ENCODE assay signal across 1 cellular context in the genomic region with DNA sequence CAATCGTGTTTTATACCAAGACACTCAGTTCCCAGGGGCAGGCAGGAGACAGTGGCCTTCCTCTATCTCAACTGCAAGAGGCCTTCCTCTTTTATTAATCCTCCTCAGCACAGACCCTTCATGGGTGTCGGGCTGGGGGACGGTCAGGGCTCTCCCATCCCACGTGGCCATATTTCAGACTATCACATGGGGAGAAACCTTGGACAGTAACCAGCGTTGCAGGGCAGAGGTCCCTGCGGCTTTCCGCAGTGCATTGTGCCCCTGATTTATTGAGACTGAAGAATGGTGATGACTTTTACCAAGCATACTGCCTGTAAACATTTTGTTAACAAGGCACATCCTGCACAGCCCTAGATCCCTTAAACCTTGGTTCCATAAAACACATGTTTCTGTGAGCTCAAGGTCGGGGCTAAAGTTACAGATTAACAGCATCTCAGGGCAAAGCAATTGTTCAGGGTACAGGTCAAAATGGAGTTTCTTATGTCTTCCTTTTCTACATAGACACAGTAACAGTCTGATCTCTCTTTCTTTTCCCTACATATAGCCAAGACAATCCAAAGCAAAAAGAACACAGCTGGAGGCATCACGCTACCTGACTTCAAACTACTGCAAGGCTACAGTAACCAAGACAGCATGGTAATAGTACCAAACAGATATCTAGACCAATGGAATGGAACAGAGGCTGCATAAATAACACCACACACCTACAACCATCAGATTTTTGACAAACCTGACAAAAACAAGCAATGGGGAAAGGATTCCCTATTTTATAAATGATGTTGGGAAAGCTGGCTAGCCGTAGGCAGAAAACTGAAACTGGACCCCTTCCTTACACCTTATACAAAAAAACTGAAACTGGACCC.
TF ChIP-seq lines count a peak whose summit lies in the region.
"Not testable (repeated sequence)": the region's sequence is repeated elsewhere in the genome, so short reads cannot be mapped to it uniquely, and the experiment has no call there.

No MANE protein-coding gene starts in this region.

TF ChIP-seq in HepG2, 621 proteins besides CTCF, POLR2A, EP300 and RAD21 (continued from another document and continues in another):
- TF ChIP-seq, protein P1, sequence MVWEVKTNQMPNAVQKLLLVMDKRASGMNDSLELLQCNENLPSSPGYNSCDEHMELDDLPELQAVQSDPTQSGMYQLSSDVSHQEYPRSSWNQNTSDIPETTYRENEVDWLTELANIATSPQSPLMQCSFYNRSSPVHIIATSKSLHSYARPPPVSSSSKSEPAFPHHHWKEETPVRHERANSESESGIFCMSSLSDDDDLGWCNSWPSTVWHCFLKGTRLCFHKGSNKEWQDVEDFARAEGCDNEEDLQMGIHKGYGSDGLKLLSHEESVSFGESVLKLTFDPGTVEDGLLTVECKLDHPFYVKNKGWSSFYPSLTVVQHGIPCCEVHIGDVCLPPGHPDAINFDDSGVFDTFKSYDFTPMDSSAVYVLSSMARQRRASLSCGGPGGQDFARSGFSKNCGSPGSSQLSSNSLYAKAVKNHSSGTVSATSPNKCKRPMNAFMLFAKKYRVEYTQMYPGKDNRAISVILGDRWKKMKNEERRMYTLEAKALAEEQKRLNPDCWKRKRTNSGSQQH (CRISPR knock-in tag; IDR thresholded peaks at IDR 0.05; ENCODE audit: low read depth): peak; percentile 57; the same call in 1 of the 2 replicates
- 0 out of 2 replicates have a peak, but pooled peaks have one; percentile 50 for TF ChIP-seq TP53 (CRISPR knock-in tag; conservative IDR thresholded peaks at IDR 0.05)
- TF ChIP-seq YY1 (IDR thresholded peaks at IDR 0.05; ENCODE audit: insufficient read depth, insufficient replicate concordance, low read depth, low read length): peak; percentile 11
- TF ChIP-seq, protein P2, sequence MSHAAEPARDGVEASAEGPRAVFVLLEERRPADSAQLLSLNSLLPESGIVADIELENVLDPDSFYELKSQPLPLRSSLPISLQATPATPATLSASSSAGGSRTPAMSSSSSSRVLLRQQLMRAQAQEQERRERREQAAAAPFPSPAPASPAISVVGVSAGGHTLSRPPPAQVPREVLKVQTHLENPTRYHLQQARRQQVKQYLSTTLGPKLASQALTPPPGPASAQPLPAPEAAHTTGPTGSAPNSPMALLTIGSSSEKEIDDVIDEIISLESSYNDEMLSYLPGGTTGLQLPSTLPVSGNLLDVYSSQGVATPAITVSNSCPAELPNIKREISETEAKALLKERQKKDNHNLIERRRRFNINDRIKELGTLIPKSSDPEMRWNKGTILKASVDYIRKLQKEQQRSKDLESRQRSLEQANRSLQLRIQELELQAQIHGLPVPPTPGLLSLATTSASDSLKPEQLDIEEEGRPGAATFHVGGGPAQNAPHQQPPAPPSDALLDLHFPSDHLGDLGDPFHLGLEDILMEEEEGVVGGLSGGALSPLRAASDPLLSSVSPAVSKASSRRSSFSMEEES (CRISPR knock-in tag; IDR thresholded peaks at IDR 0.05): peak; percentile 56
- not testable (repeated sequence) for TF ChIP-seq GABPA (IDR thresholded peaks at IDR 0.05; ENCODE audit: low read depth, low read length)
- TF ChIP-seq GABPA (CRISPR knock-in tag; IDR thresholded peaks at IDR 0.05; ENCODE audit: low read depth): peak; percentile 46
- TF ChIP-seq, protein P3, sequence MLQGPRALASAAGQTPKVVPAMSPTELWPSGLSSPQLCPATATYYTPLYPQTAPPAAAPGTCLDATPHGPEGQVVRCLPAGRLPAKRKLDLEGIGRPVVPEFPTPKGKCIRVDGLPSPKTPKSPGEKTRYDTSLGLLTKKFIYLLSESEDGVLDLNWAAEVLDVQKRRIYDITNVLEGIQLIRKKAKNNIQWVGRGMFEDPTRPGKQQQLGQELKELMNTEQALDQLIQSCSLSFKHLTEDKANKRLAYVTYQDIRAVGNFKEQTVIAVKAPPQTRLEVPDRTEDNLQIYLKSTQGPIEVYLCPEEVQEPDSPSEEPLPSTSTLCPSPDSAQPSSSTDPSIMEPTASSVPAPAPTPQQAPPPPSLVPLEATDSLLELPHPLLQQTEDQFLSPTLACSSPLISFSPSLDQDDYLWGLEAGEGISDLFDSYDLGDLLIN (CRISPR knock-in tag; IDR thresholded peaks at IDR 0.05; ENCODE audit: borderline replicate concordance): 0 out of 2 replicates have a peak, but pooled peaks have one; percentile 21
- TF ChIP-seq HMG20A (CRISPR knock-in tag; IDR thresholded peaks at IDR 0.05; ENCODE audit: borderline replicate concordance): peak; percentile 67; the same call in 1 of the 2 replicates
- peak; percentile 67 for TF ChIP-seq PHF5A (CRISPR knock-in tag; IDR thresholded peaks at IDR 0.05; ENCODE audit: low read depth, unreplicated experiment)
- peak; percentile 26; the same call in 1 of the 2 replicates for TF ChIP-seq ZNF790 (CRISPR knock-in tag; IDR thresholded peaks at IDR 0.05; ENCODE audit: borderline replicate concordance)
- peak; percentile 40; the same call in 1 of the 2 replicates for TF ChIP-seq ESRRA (CRISPR knock-in tag; IDR thresholded peaks at IDR 0.05; ENCODE audit: low read depth)
- peak; percentile 31; the same call in 1 of the 2 replicates for TF ChIP-seq HOXD1 (CRISPR knock-in tag; IDR thresholded peaks at IDR 0.05)
- peak; percentile 90 for TF ChIP-seq RXRB (CRISPR knock-in tag; IDR thresholded peaks at IDR 0.05; ENCODE audit: borderline replicate concordance)
- TF ChIP-seq ZNF431 (CRISPR knock-in tag; IDR thresholded peaks at IDR 0.05; ENCODE audit: borderline replicate concordance, low read depth): peak; percentile 24
- TF ChIP-seq, protein P4, sequence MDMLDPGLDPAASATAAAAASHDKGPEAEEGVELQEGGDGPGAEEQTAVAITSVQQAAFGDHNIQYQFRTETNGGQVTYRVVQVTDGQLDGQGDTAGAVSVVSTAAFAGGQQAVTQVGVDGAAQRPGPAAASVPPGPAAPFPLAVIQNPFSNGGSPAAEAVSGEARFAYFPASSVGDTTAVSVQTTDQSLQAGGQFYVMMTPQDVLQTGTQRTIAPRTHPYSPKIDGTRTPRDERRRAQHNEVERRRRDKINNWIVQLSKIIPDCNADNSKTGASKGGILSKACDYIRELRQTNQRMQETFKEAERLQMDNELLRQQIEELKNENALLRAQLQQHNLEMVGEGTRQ (IDR thresholded peaks at IDR 0.05; ENCODE audit: low read depth, low read length): 0 out of 2 replicates have a peak, but pooled peaks have one; percentile 30
- TF ChIP-seq, protein P4 (CRISPR knock-in tag; IDR thresholded peaks at IDR 0.05; ENCODE audit: borderline replicate concordance): not testable (repeated sequence)
- TF ChIP-seq ZBTB7B (CRISPR knock-in tag; IDR thresholded peaks at IDR 0.05): 0 out of 2 replicates have a peak, but pooled peaks have one; percentile 37
- TF ChIP-seq, protein P5, sequence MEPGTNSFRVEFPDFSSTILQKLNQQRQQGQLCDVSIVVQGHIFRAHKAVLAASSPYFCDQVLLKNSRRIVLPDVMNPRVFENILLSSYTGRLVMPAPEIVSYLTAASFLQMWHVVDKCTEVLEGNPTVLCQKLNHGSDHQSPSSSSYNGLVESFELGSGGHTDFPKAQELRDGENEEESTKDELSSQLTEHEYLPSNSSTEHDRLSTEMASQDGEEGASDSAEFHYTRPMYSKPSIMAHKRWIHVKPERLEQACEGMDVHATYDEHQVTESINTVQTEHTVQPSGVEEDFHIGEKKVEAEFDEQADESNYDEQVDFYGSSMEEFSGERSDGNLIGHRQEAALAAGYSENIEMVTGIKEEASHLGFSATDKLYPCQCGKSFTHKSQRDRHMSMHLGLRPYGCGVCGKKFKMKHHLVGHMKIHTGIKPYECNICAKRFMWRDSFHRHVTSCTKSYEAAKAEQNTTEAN (CRISPR knock-in tag; conservative IDR thresholded peaks at IDR 0.05): peak; percentile 54; the same call in 1 of the 2 replicates
- peak; percentile 62; the same call in 1 of the 2 replicates for TF ChIP-seq ZNF605 (CRISPR knock-in tag; IDR thresholded peaks at IDR 0.05)
- TF ChIP-seq, protein P6, sequence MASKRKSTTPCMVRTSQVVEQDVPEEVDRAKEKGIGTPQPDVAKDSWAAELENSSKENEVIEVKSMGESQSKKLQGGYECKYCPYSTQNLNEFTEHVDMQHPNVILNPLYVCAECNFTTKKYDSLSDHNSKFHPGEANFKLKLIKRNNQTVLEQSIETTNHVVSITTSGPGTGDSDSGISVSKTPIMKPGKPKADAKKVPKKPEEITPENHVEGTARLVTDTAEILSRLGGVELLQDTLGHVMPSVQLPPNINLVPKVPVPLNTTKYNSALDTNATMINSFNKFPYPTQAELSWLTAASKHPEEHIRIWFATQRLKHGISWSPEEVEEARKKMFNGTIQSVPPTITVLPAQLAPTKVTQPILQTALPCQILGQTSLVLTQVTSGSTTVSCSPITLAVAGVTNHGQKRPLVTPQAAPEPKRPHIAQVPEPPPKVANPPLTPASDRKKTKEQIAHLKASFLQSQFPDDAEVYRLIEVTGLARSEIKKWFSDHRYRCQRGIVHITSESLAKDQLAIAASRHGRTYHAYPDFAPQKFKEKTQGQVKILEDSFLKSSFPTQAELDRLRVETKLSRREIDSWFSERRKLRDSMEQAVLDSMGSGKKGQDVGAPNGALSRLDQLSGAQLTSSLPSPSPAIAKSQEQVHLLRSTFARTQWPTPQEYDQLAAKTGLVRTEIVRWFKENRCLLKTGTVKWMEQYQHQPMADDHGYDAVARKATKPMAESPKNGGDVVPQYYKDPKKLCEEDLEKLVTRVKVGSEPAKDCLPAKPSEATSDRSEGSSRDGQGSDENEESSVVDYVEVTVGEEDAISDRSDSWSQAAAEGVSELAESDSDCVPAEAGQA (IDR thresholded peaks at IDR 0.05; ENCODE audit: low read depth): 0 out of 2 replicates have a peak, but pooled peaks have one; percentile 40
- TF ChIP-seq, protein P6 (CRISPR knock-in tag; IDR thresholded peaks at IDR 0.05; ENCODE audit: borderline replicate concordance): not testable (repeated sequence)
- TF ChIP-seq, protein P7, sequence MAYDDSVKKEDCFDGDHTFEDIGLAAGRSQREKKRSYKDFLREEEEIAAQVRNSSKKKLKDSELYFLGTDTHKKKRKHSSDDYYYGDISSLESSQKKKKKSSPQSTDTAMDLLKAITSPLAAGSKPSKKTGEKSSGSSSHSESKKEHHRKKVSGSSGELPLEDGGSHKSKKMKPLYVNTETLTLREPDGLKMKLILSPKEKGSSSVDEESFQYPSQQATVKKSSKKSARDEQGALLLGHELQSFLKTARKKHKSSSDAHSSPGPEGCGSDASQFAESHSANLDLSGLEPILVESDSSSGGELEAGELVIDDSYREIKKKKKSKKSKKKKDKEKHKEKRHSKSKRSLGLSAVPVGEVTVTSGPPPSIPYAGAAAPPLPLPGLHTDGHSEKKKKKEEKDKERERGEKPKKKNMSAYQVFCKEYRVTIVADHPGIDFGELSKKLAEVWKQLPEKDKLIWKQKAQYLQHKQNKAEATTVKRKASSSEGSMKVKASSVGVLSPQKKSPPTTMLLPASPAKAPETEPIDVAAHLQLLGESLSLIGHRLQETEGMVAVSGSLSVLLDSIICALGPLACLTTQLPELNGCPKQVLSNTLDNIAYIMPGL (CRISPR knock-in tag; IDR thresholded peaks at IDR 0.05; ENCODE audit: borderline replicate concordance in 1 of 2, low read depth in 1 of 2): peak; percentile 28 to 50; a peak in 1 of 4 replicates
- TF ChIP-seq ISL2 (CRISPR knock-in tag; IDR thresholded peaks at IDR 0.05): peak; percentile 30; the same call in 1 of the 2 replicates
- 0 out of 2 replicates have a peak, but pooled peaks have one; percentile 32 for TF ChIP-seq AKAP8 (CRISPR knock-in tag; IDR thresholded peaks at IDR 0.05)
- TF ChIP-seq TSC22D2 (CRISPR knock-in tag; IDR thresholded peaks at IDR 0.05; ENCODE audit: borderline replicate concordance): peak; percentile 64; the same call in 1 of the 2 replicates
- TF ChIP-seq WIZ (CRISPR knock-in tag; IDR thresholded peaks at IDR 0.05): peak; percentile 6; the same call in 1 of the 2 replicates
- TF ChIP-seq, protein P8, sequence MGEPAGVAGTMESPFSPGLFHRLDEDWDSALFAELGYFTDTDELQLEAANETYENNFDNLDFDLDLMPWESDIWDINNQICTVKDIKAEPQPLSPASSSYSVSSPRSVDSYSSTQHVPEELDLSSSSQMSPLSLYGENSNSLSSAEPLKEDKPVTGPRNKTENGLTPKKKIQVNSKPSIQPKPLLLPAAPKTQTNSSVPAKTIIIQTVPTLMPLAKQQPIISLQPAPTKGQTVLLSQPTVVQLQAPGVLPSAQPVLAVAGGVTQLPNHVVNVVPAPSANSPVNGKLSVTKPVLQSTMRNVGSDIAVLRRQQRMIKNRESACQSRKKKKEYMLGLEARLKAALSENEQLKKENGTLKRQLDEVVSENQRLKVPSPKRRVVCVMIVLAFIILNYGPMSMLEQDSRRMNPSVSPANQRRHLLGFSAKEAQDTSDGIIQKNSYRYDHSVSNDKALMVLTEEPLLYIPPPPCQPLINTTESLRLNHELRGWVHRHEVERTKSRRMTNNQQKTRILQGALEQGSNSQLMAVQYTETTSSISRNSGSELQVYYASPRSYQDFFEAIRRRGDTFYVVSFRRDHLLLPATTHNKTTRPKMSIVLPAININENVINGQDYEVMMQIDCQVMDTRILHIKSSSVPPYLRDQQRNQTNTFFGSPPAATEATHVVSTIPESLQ (CRISPR knock-in tag; conservative IDR thresholded peaks at IDR 0.05): 0 out of 2 replicates have a peak, but pooled peaks have one; percentile 42
- TF ChIP-seq MEIS2 (CRISPR knock-in tag; IDR thresholded peaks at IDR 0.05): peak; percentile 73; the same call in 1 of the 2 replicates
- TF ChIP-seq ARNTL (CRISPR knock-in tag; IDR thresholded peaks at IDR 0.05): peak; percentile 77; the same call in 1 of the 2 replicates
- TF ChIP-seq ZNF547 (CRISPR knock-in tag; IDR thresholded peaks at IDR 0.05): 0 out of 2 replicates have a peak, but pooled peaks have one; percentile 22
- TF ChIP-seq ZSCAN29 (CRISPR knock-in tag; conservative IDR thresholded peaks at IDR 0.05): peak; percentile 74; the same call in 1 of the 2 replicates
- TF ChIP-seq, protein P9, sequence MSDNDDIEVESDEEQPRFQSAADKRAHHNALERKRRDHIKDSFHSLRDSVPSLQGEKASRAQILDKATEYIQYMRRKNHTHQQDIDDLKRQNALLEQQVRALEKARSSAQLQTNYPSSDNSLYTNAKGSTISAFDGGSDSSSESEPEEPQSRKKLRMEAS (IDR thresholded peaks at IDR 0.05): peak; percentile 64; the same call in 1 of the 2 replicates
